Comparison of ENCODE assay signal across 18 cellular contexts in genomic region chr1:176694713-176695112, GRCh38.
DNase-seq lines count a peak whose midpoint lies in the region; ATAC-seq and TF ChIP-seq lines count a peak whose summit lies in the region.
"Had no signal": no experiment of that assay in that cellular context is flagged by ENCODE, and none has a peak within 500 bp of the region (broad histone marks: within the 10 kb centered on the region; RNA-seq: fewer than 3 reads in every experiment).

No MANE protein-coding gene starts in this region.

- H3K27me3 ChIP-seq in cardiac muscle cell (no peaks in the 10 kb centered on the region), muscle layer of colon (ENCODE audit: control insufficient read depth in 1 of 2, insufficient read depth in 2 of 2, low read length in 2 of 2) (no peaks in the 10 kb centered on the region)
- H3K27me3 ChIP-seq: BE2C, Peyer's patch had no signal

- H3K4me1 ChIP-seq in cardiac muscle cell (ENCODE audit: low read depth) = peaks cover 64% of the 10 kb centered on the region
- H3K4me1 ChIP-seq in muscle layer of colon (ENCODE audit: insufficient read depth, low read length) = peaks cover 56% of the 10 kb centered on the region
- H3K4me1 ChIP-seq: BE2C, Caco-2, HAP-1, Peyer's patch had no signal

- intact Hi-C loops in Right ventricle myocardium superior (cut with DNase I) = loop anchor here (5.0 kb wide), 2 partner anchors 132 to 148 kb away; no protein-coding TSS in a partner anchor

- no peak for TF ChIP-seq CTCF in cardiac muscle cell (IDR thresholded peaks at IDR 0.05; ENCODE audit: low read depth, low read length)
- TF ChIP-seq CTCF in VCaP (conservative IDR thresholded peaks at IDR 0.05) = no peak

- H3K27ac ChIP-seq in cardiac muscle cell (peak overlapping the region; percentile 96), VCaP (peak overlapping the region; percentile 60), muscle layer of colon (ENCODE audit: low read depth, low read length) (peak overlapping the region; percentile 85)
- H3K27ac ChIP-seq: HL-60 had no signal

- H3K4me3 ChIP-seq in cardiac muscle cell = no peak overlapping the region
- H3K4me3 ChIP-seq in muscle layer of colon (ENCODE audit: low read depth in 1 of 2, low read length in 2 of 2) = peak overlapping the region in 1 of 2 donors; percentile 19
- H3K4me3 ChIP-seq: HAP-1, Peyer's patch had no signal

- H3K9me3 ChIP-seq in cardiac muscle cell (ENCODE audit: low read depth) (no peaks in the 10 kb centered on the region), muscle layer of colon (ENCODE audit: low read length) (no peaks in the 10 kb centered on the region)
- H3K9me3 ChIP-seq: BE2C, Caco-2, HAP-1, Peyer's patch had no signal

- H3K36me3 ChIP-seq in cardiac muscle cell (no peaks in the 10 kb centered on the region), muscle layer of colon (ENCODE audit: insufficient read depth, low read length) (no peaks in the 10 kb centered on the region)
- H3K36me3 ChIP-seq: BE2C, HAP-1, Peyer's patch had no signal

- H3K9ac ChIP-seq in muscle layer of colon (ENCODE audit: low read length) = no peak overlapping the region

- peak in 1 of 2 donors; percentile 21 for DNase-seq in cardiac muscle cell (ENCODE audit: low read depth in 1 of 2, low spot score in 1 of 2)
- DNase-seq in Right ventricle myocardium superior = no peak
- DNase-seq in superior temporal gyrus (ENCODE audit: extremely low spot score) = peak; percentile 13
- DNase-seq in effector CD8-positive, alpha-beta T cell (lab: John Stamatoyannopoulos, UW) = no peak
- no peak for DNase-seq in foreskin melanocyte
- DNase-seq in kidney tubule cell (ENCODE audit: low spot score) = no peak
- DNase-seq: BE2C; Caco-2; CD4-positive, CD25-positive, alpha-beta regulatory T cell; GF-D8; NCI-H187 treated with DMSO at 0.1 percent for 48 hours; NCI-H2171 treated with DMSO at 0.1 percent for 48 hours; NCI-H446; Peyer's patch had no signal

- ATAC-seq in Right ventricle myocardium superior (ENCODE audit: poor library complexity) = no peak
